In genomic region chr2:20448246-20449046, GRCh38 we compare ENCODE assay signal across 1 cellular context.
TF ChIP-seq lines count a peak whose summit lies in the region.

No MANE protein-coding gene starts in this region.

TF ChIP-seq in HEK293, 187 proteins besides CTCF, POLR2A, EP300 and RAD21 (continued from another document):
- peak; percentile 73 for TF ChIP-seq PRDM10 (tag by site-specific recombination; IDR thresholded peaks at IDR 0.05)
- no peak for TF ChIP-seq ZNF18 (tag by site-specific recombination; IDR thresholded peaks at IDR 0.05)
- no peak for TF ChIP-seq MZF1 (tag by site-specific recombination; IDR thresholded peaks at IDR 0.05; ENCODE audit: borderline replicate concordance)
- 0 out of 2 replicates have a peak, but pooled peaks have one; percentile 25 for TF ChIP-seq PATZ1 (tag by site-specific recombination; IDR thresholded peaks at IDR 0.05)
- TF ChIP-seq ZIC2 (tag by site-specific recombination; IDR thresholded peaks at IDR 0.05) = peak; percentile 20; the same call in 1 of the 2 replicates
